ENCODE assay signal across 1 cellular context in genomic region chr10:110616493-110617033, GRCh38.
TF ChIP-seq lines count a peak whose summit lies in the region.

No MANE protein-coding gene starts in this region.

TF ChIP-seq in IMR-90, 13 proteins besides CTCF, POLR2A, EP300 and RAD21:
- TF ChIP-seq USF2 (IDR thresholded peaks at IDR 0.05; ENCODE audit: low read depth, low read length) (no peak), MXI1 (IDR thresholded peaks at IDR 0.05; ENCODE audit: borderline replicate concordance, low read depth, low read length) (no peak), RCOR1 (IDR thresholded peaks at IDR 0.05; ENCODE audit: insufficient replicate concordance, low read length) (no peak), SMC3 (IDR thresholded peaks at IDR 0.05; ENCODE audit: low read depth, low read length) (no peak), ELK1 (IDR thresholded peaks at IDR 0.05; ENCODE audit: borderline replicate concordance, low read depth, low read length) (no peak), BHLHE40 (IDR thresholded peaks at IDR 0.05; ENCODE audit: low read depth, low read length) (no peak), FOS (IDR thresholded peaks at IDR 0.05; ENCODE audit: low read depth, low read length) (no peak), MAZ (IDR thresholded peaks at IDR 0.05; ENCODE audit: borderline replicate concordance, low read depth, low read length) (no peak), CEBPB (IDR thresholded peaks at IDR 0.05; ENCODE audit: low read depth, low read length) (no peak), NFE2L2 (IDR thresholded peaks at IDR 0.05; ENCODE audit: low read depth, low read length) (no peak), CHD1 (IDR thresholded peaks at IDR 0.05; ENCODE audit: low read depth, low read length) (no peak)
